Comparison of ENCODE assay signal across 13 cellular contexts in the genomic region with DNA sequence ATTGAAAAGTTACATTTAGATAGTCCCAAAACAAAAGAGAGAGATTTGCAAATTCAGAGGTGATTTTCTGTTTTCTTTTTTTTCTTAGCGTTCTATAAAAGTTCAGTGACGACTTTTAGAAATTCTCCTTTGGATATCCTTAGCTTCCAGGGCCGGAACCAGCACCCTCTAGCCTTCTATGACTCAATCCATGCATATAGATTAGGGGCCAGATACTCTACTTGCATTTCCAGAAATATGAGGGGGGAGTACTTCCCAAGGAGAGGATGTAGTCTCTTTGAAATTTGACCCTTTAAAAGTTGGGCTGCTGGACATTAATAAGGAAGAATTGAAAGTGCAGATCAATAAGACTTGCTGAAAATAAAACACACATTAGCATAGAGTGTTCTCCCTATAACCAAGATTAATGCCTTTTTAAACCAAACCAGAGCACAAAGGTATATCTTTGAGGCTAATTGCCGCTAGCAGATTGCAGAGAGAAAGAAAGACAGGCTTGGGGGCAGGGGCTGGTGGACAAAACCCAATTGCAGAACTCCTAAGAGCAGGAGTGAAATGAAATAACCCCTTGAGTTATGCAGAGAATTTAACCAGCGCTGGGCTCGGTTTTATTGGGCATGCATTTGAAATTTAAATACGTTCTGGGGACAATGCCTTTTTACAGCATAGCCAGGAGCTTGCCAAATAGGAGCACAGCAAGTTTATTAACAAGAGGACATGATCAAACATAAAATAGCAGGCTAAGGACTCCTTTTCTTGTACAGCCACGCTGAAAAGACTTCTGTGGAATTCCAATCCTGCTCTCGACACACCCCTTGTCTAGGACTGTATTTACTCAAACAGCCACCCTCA.
A peak's percentile ranks its signal among the peaks of the same experiment; 100 is the strongest.
DNase-seq lines count a peak whose midpoint lies in the region; TF ChIP-seq lines count a peak whose summit lies in the region.
"Had no signal": no experiment of that assay in that cellular context is flagged by ENCODE, and none has a peak within 500 bp of the region (broad histone marks: within the 10 kb centered on the region; RNA-seq: fewer than 3 reads in every experiment).

No MANE protein-coding gene starts in this region.

- H3K4me1 ChIP-seq in fibroblast of lung (ENCODE audit: control insufficient read depth, extremely low read depth, insufficient read depth, low read length) (peaks cover 4% of the 10 kb centered on the region), prostate gland (replicated peaks) (no peaks in the 10 kb centered on the region)

- TF ChIP-seq POLR2A in prostate gland (IDR thresholded peaks at IDR 0.05): no peak

- H3K9ac ChIP-seq in fibroblast of lung (ENCODE audit: insufficient read depth, low read length): no peak overlapping the region

- H3K27me3 Mint-ChIP-seq in immature natural killer cell (ENCODE audit: low read depth in 3 of 3): peaks cover 0 to 9% (median 6%) of the 10 kb centered on the region in 3 donors

- DNase-seq in G401 (ENCODE audit: low spot score) (peak; percentile 46), RPMI7951 (ENCODE audit: low read depth) (peak; percentile 43), fibroblast of lung (ENCODE audit: low read depth in 2 of 2) (peak in 1 of 2 donors; percentile 75), prostate gland (ENCODE audit: low spot score) (peak; percentile 78), immature natural killer cell (no peak), ecto neural progenitor cell (ENCODE audit: low spot score) (no peak), GM03348 (ENCODE audit: low spot score) (no peak)
- no peak for DNase-seq in central memory CD4-positive, alpha-beta T cell
- DNase-seq: activated CD4-positive, alpha-beta memory T cell treated with anti-CD3 and anti-CD28 coated beads, Interleukin-2, amount 10 ng/mL, durations not matched to agents 7 days and 5 days; amygdala; HCEC 1CT; NCI-H1930 had no signal

- no peaks in the 10 kb centered on the region for H3K9me3 Mint-ChIP-seq in immature natural killer cell
- H3K9me3 Mint-ChIP-seq: activated CD4-positive, alpha-beta memory T cell treated with anti-CD3 and anti-CD28 coated beads, Interleukin-2, amount 10 ng/mL, durations not matched to agents 7 days and 5 days; stimulated activated memory B cell treated with anti-CD40 and anti-IgM and Interleukin-4, amounts not matched to agents 10 μg/mL and 1 μg/mL and 100 μg/mL, for 72 hours had no signal

- H3K4me2 ChIP-seq in fibroblast of lung (ENCODE audit: extremely low read depth, insufficient read depth, low read length): peak overlapping the region; percentile 25

- no peaks in the 10 kb centered on the region for H4K20me1 ChIP-seq in fibroblast of lung (ENCODE audit: control insufficient read depth, extremely low read depth, insufficient read depth, low read length)

- WGBS in prostate gland: 20% methylated on average over 9 of the region's 9 CpGs

- H3K4me1 Mint-ChIP-seq in immature natural killer cell: no peaks in the 10 kb centered on the region
- H3K4me1 Mint-ChIP-seq: activated CD4-positive, alpha-beta memory T cell treated with anti-CD3 and anti-CD28 coated beads, Interleukin-2, amount 10 ng/mL, durations not matched to agents 7 days and 5 days; stimulated activated memory B cell treated with anti-CD40 and anti-IgM and Interleukin-4, amounts not matched to agents 10 μg/mL and 1 μg/mL and 100 μg/mL, for 72 hours had no signal

- intact Hi-C loops in prostate gland (cut with DNase I): no loop called here

- no peak overlapping the region for H3K27ac Mint-ChIP-seq in immature natural killer cell
- H3K27ac Mint-ChIP-seq: activated CD4-positive, alpha-beta memory T cell treated with anti-CD3 and anti-CD28 coated beads, Interleukin-2, amount 10 ng/mL, durations not matched to agents 7 days and 5 days; stimulated activated memory B cell treated with anti-CD40 and anti-IgM and Interleukin-4, amounts not matched to agents 10 μg/mL and 1 μg/mL and 100 μg/mL, for 72 hours had no signal

- H3K9me3 ChIP-seq in fibroblast of lung (ENCODE audit: control insufficient read depth, insufficient read depth, low read depth, low read length): no peaks in the 10 kb centered on the region
- no peaks in the 10 kb centered on the region for H3K9me3 ChIP-seq in prostate gland

- no peak overlapping the region for H3K4me3 Mint-ChIP-seq in immature natural killer cell
- H3K4me3 Mint-ChIP-seq: activated CD4-positive, alpha-beta memory T cell treated with anti-CD3 and anti-CD28 coated beads, Interleukin-2, amount 10 ng/mL, durations not matched to agents 7 days and 5 days; stimulated activated memory B cell treated with anti-CD40 and anti-IgM and Interleukin-4, amounts not matched to agents 10 μg/mL and 1 μg/mL and 100 μg/mL, for 72 hours had no signal

- in situ Hi-C loops in G401 (cut with HindIII; ENCODE audit: low sequenced_read_pairs): no loop called here

- no peaks in the 10 kb centered on the region for H3K36me3 ChIP-seq in fibroblast of lung (ENCODE audit: control insufficient read depth, insufficient read depth, low read length)
- no peaks in the 10 kb centered on the region for H3K36me3 ChIP-seq in prostate gland

- no peak overlapping the region for H2AFZ ChIP-seq in fibroblast of lung (ENCODE audit: low read length)

- H3K79me2 ChIP-seq in fibroblast of lung (ENCODE audit: control insufficient read depth, insufficient read depth, low read length): no peaks in the 10 kb centered on the region

- H3K4me3 ChIP-seq in fibroblast of lung (replicated peaks in 1 of 4; ENCODE audit: control extremely low read depth in 1 of 4, insufficient read depth in 1 of 4, low read depth in 3 of 4, low read length in 4 of 4) (no peak overlapping the region), prostate gland (no peak overlapping the region)

- H3K36me3 Mint-ChIP-seq in immature natural killer cell: peaks cover 0 to 4% (median 0%) of the 10 kb centered on the region in 3 donors
- H3K36me3 Mint-ChIP-seq: stimulated activated memory B cell treated with anti-CD40 and anti-IgM and Interleukin-4, amounts not matched to agents 10 μg/mL and 1 μg/mL and 100 μg/mL, for 72 hours had no signal

- no peak overlapping the region for H3K27ac ChIP-seq in fibroblast of lung (ENCODE audit: insufficient read depth, low read length)
- peak overlapping the region in 1 of 2 donors; percentile 4 for H3K27ac ChIP-seq in prostate gland

- H3K27me3 ChIP-seq in fibroblast of lung (ENCODE audit: control insufficient read depth, insufficient read depth, low read length) (no peaks in the 10 kb centered on the region), prostate gland (replicated peaks; ENCODE audit: insufficient read depth) (no peaks in the 10 kb centered on the region)

- TF ChIP-seq CTCF in fibroblast of lung (conservative IDR thresholded peaks at IDR 0.05 in 1 of 2, IDR thresholded peaks at IDR 0.05 in 1 of 2; ENCODE audit: low read depth in 1 of 2, low read length in 2 of 2) (no peak), prostate gland (IDR thresholded peaks at IDR 0.05) (no peak)

Comparison
In these comparisons a context has a peak if more than half of its experiments do, and no peak if none do; other contexts are left out.
1. DNase-seq: peak in G401 (single experiment), RPMI7951 (single experiment) and prostate gland (single experiment); none in immature natural killer cell (0 of 3), ecto neural progenitor cell (single experiment), central memory CD4-positive, alpha-beta T cell (single experiment) and GM03348 (single experiment).